Comparison of ENCODE assay signal across 20 cellular contexts in the genomic region with DNA sequence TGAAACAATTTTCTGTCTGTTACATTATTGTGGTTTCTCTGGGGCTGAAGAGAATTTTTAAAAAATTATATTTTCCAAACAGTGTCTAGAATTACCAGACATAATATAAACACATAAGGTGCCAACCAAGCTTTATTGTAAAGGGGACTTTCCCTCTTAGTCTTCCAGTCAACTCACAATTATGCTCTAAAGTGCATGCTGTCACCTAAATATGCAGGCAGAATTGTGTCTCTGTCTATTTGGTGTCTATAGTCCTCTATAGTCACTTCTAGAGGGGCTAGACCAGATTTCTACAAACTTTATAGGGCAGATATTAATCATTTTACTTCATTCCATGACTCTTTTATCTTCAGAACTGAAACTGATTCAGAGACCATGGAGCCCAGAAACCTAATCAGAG. TPM values are rescaled to one million over a fixed set of nuclear protein-coding genes. Genes with fewer than 3 reads are reported as not detected.
DNase-seq lines count a peak whose midpoint lies in the region; ATAC-seq and TF ChIP-seq lines count a peak whose summit lies in the region.
"Had no signal": no experiment of that assay in that cellular context is flagged by ENCODE, and none has a peak within 500 bp of the region (broad histone marks: within the 10 kb centered on the region; RNA-seq: fewer than 3 reads in every experiment).

No MANE protein-coding gene starts in this region.

- no peak overlapping the region for H3K27ac Mint-ChIP-seq in activated CD8-positive, alpha-beta T cell treated with anti-CD3 and anti-CD28 coated beads for 36 hours
- H3K27ac Mint-ChIP-seq in activated CD8-positive, alpha-beta T cell treated with anti-CD3 and anti-CD28 coated beads, Interleukin-2, amount 10 ng/mL, durations not matched to agents 7 days and 5 days, result no peak overlapping the region

- no peak for TF ChIP-seq CTCF in activated CD8-positive, alpha-beta T cell treated with anti-CD3 and anti-CD28 coated beads for 36 hours (IDR thresholded peaks at IDR 0.05)

- H3K4me1 ChIP-seq in adipocyte (ENCODE audit: control insufficient read depth, insufficient read depth, low read length), result no peaks in the 10 kb centered on the region
- H3K4me1 ChIP-seq: A549, BLaER1, Peyer's patch had no signal

- H3K4me3 ChIP-seq in adipocyte (ENCODE audit: low read length), result no peak overlapping the region
- H3K4me3 ChIP-seq: A549, BLaER1, Peyer's patch had no signal

- intact Hi-C loops in activated CD8-positive, alpha-beta T cell treated with anti-CD3 and anti-CD28 coated beads for 36 hours (cut with micrococcal nuclease), result no loop called here

- peak; percentile 39 for ATAC-seq in activated CD8-positive, alpha-beta T cell treated with anti-CD3 and anti-CD28 coated beads for 36 hours
- no peak for ATAC-seq in activated CD8-positive, alpha-beta T cell treated with anti-CD3 and anti-CD28 coated beads, Interleukin-2, amount 10 ng/mL, durations not matched to agents 7 days and 5 days
- ATAC-seq in stimulated activated naive CD8-positive, alpha-beta T cell treated with anti-CD3 and anti-CD28 coated beads, Interleukin-15, Interleukin-2, amounts not matched to agents 100 U/mL and 50 U/mL, for 24 hours, result peak; percentile 28
- ATAC-seq: A549 had no signal

- CTCF ChIA-PET in activated CD8-positive, alpha-beta T cell treated with anti-CD3 and anti-CD28 coated beads for 36 hours (lab: Charles Lee), result no interaction called here
- CTCF ChIA-PET in activated CD8-positive, alpha-beta T cell treated with anti-CD3 and anti-CD28 coated beads, Interleukin-2, amount 10 ng/mL, durations not matched to agents 7 days and 5 days (lab: Charles Lee), result no interaction called here

- POLR2A ChIA-PET in activated CD8-positive, alpha-beta T cell treated with anti-CD3 and anti-CD28 coated beads for 36 hours (lab: Charles Lee), result interaction anchor here (0.7 to 0.8 kb wide), 2 partner anchors 11 to 185 kb away, joined by 3 read pairs; no protein-coding TSS in a partner anchor
- POLR2A ChIA-PET in activated CD8-positive, alpha-beta T cell treated with anti-CD3 and anti-CD28 coated beads, Interleukin-2, amount 10 ng/mL, durations not matched to agents 7 days and 5 days (lab: Charles Lee), result no interaction called here

- H3K4me3 Mint-ChIP-seq in activated CD8-positive, alpha-beta T cell treated with anti-CD3 and anti-CD28 coated beads for 36 hours, result no peak overlapping the region
- no peak overlapping the region for H3K4me3 Mint-ChIP-seq in activated CD8-positive, alpha-beta T cell treated with anti-CD3 and anti-CD28 coated beads, Interleukin-2, amount 10 ng/mL, durations not matched to agents 7 days and 5 days
- H3K4me3 Mint-ChIP-seq: CD4-positive, alpha-beta memory T cell; H9 had no signal

- H3K9me3 ChIP-seq in adipocyte (ENCODE audit: control insufficient read depth, low read length), result peaks cover 15% of the 10 kb centered on the region
- H3K9me3 ChIP-seq: Peyer's patch had no signal

- no peak overlapping the region for H3K9ac ChIP-seq in adipocyte (ENCODE audit: low read length)
- H3K9ac ChIP-seq: BLaER1 had no signal

- no peaks in the 10 kb centered on the region for H3K27me3 Mint-ChIP-seq in activated CD8-positive, alpha-beta T cell treated with anti-CD3 and anti-CD28 coated beads for 36 hours
- H3K27me3 Mint-ChIP-seq in activated CD8-positive, alpha-beta T cell treated with anti-CD3 and anti-CD28 coated beads, Interleukin-2, amount 10 ng/mL, durations not matched to agents 7 days and 5 days (ENCODE audit: low read depth), result no peaks in the 10 kb centered on the region
- H3K27me3 Mint-ChIP-seq: CD4-positive, alpha-beta memory T cell had no signal

- H3K4me1 Mint-ChIP-seq in activated CD8-positive, alpha-beta T cell treated with anti-CD3 and anti-CD28 coated beads for 36 hours (ENCODE audit: low read depth), result peaks cover 29% of the 10 kb centered on the region
- H3K4me1 Mint-ChIP-seq in activated CD8-positive, alpha-beta T cell treated with anti-CD3 and anti-CD28 coated beads, Interleukin-2, amount 10 ng/mL, durations not matched to agents 7 days and 5 days (ENCODE audit: low read depth), result peaks cover 8% of the 10 kb centered on the region

- peaks cover 46% of the 10 kb centered on the region for H3K36me3 ChIP-seq in adipocyte (ENCODE audit: control insufficient read depth, insufficient read depth, low read length, severe bottlenecking)

- peaks cover 30% of the 10 kb centered on the region for H3K9me3 Mint-ChIP-seq in activated CD8-positive, alpha-beta T cell treated with anti-CD3 and anti-CD28 coated beads for 36 hours
- peaks cover 34% of the 10 kb centered on the region for H3K9me3 Mint-ChIP-seq in activated CD8-positive, alpha-beta T cell treated with anti-CD3 and anti-CD28 coated beads, Interleukin-2, amount 10 ng/mL, durations not matched to agents 7 days and 5 days (ENCODE audit: insufficient read depth)
- H3K9me3 Mint-ChIP-seq: H9 had no signal

- H3K27me3 ChIP-seq in adipocyte (replicated peaks; ENCODE audit: control insufficient read depth, insufficient read depth, low read length), result no peaks in the 10 kb centered on the region
- H3K27me3 ChIP-seq: BLaER1, Peyer's patch had no signal

- H3K36me3 Mint-ChIP-seq in activated CD8-positive, alpha-beta T cell treated with anti-CD3 and anti-CD28 coated beads for 36 hours (ENCODE audit: low read depth), result peaks cover 72% of the 10 kb centered on the region
- H3K36me3 Mint-ChIP-seq in activated CD8-positive, alpha-beta T cell treated with anti-CD3 and anti-CD28 coated beads, Interleukin-2, amount 10 ng/mL, durations not matched to agents 7 days and 5 days (ENCODE audit: low read depth), result peaks cover 77% of the 10 kb centered on the region

- DNase-seq in activated CD8-positive, alpha-beta T cell treated with anti-CD3 and anti-CD28 coated beads for 36 hours, result no peak
- no peak for DNase-seq in activated CD8-positive, alpha-beta T cell treated with anti-CD3 and anti-CD28 coated beads, Interleukin-2, amount 10 ng/mL, durations not matched to agents 7 days and 5 days
- DNase-seq in adipocyte (ENCODE audit: low read depth) (peak; percentile 20), fibroblast of peridontal ligament (ENCODE audit: extremely low read depth) (peak; percentile 45), iPS-NIHi7 (ENCODE audit: extremely low spot score) (no peak), NCI-H524 (lab: John Stamatoyannopoulos, UW) (no peak), H4 (ENCODE audit: low spot score) (no peak)
- DNase-seq in stimulated activated naive CD8-positive, alpha-beta T cell treated with anti-CD3 and anti-CD28 coated beads, Interleukin-15, Interleukin-2, amounts not matched to agents 100 U/mL and 50 U/mL, for 24 hours, result no peak
- DNase-seq: CD4-positive, alpha-beta memory T cell; DMS153; GDM1; H9; KBM-7; MV-4-11; NCI-H1694 treated with DMSO at 0.1 percent for 48 hours; NCI-H748 treated with DMSO at 0.1 percent for 48 hours; NK-92 treated with Interleukin-12 subunit alpha and Interleukin-12 subunit beta, amount 100 ng/mL, for 24 hours; Peyer's patch had no signal

RNA-seq across cellular contexts. Expression of gene ZNF254, which starts 12.8 kb away (rescaled TPM):
- 10 to 100 TPM in 1 of 2 experiments, 1 to 10 TPM in 1; 9.7 to 10.0 TPM for total RNA-seq in activated CD8-positive, alpha-beta T cell treated with anti-CD3 and anti-CD28 coated beads for 36 hours
- 10 to 100 TPM; 13.0 to 13.1 TPM for total RNA-seq in activated CD8-positive, alpha-beta T cell treated with anti-CD3 and anti-CD28 coated beads, Interleukin-2, amount 10 ng/mL, durations not matched to agents 7 days and 5 days
- 15.1 and 19.4 TPM in 2 replicates for total RNA-seq in H4 (2014; rRNA removed; shearing (Covaris generic))

Comparison
In these comparisons a context has a peak if more than half of its experiments do, and no peak if none do; other contexts are left out.
1. DNase-seq: peak in adipocyte (single experiment) and fibroblast of peridontal ligament (single experiment); none in activated CD8-positive, alpha-beta T cell treated with anti-CD3 and anti-CD28 coated beads for 36 hours (single experiment), activated CD8-positive, alpha-beta T cell treated with anti-CD3 and anti-CD28 coated beads, Interleukin-2, amount 10 ng/mL, durations not matched to agents 7 days and 5 days (single experiment), stimulated activated naive CD8-positive, alpha-beta T cell treated with anti-CD3 and anti-CD28 coated beads, Interleukin-15, Interleukin-2, amounts not matched to agents 100 U/mL and 50 U/mL, for 24 hours (single experiment), iPS-NIHi7 (single experiment), NCI-H524 (0 of 2) and H4 (single experiment).